ENCODE assay signal across 1 cellular context in genomic region chr16:78729687-78730086, GRCh38.
A peak's percentile ranks its signal among the peaks of the same experiment; 100 is the strongest.
TF ChIP-seq lines count a peak whose summit lies in the region.

No MANE protein-coding gene starts in this region.

TF ChIP-seq in HepG2, 621 proteins besides CTCF, POLR2A, EP300 and RAD21 (continued from another document and continues in another):
- TF ChIP-seq ZNF770 (CRISPR knock-in tag; IDR thresholded peaks at IDR 0.05): no peak
- no peak for TF ChIP-seq ZNF776 (CRISPR knock-in tag; IDR thresholded peaks at IDR 0.05)
- TF ChIP-seq ZKSCAN5 (CRISPR knock-in tag; IDR thresholded peaks at IDR 0.05): no peak
- no peak for TF ChIP-seq TMF1 (CRISPR knock-in tag; IDR thresholded peaks at IDR 0.05; ENCODE audit: low read depth)
- no peak for TF ChIP-seq FOXP1 (IDR thresholded peaks at IDR 0.05)
- TF ChIP-seq FOXP1 (CRISPR knock-in tag; IDR thresholded peaks at IDR 0.05): peak; percentile 82
- 0 out of 2 replicates have a peak, but pooled peaks have one; percentile 45 for TF ChIP-seq ZNF232 (CRISPR knock-in tag; IDR thresholded peaks at IDR 0.05; ENCODE audit: borderline replicate concordance)
- peak; percentile 14 for TF ChIP-seq CCAR2 (optimal IDR thresholded peaks at IDR 0.05; ENCODE audit: low read depth, low read length)
- no peak for TF ChIP-seq RBFOX2 (IDR thresholded peaks at IDR 0.05; ENCODE audit: low read depth, low read length)
- TF ChIP-seq AHDC1 (CRISPR knock-in tag; IDR thresholded peaks at IDR 0.05; ENCODE audit: borderline replicate concordance): peak; percentile 54; the same call in 1 of the 2 replicates
- TF ChIP-seq UBTF (CRISPR knock-in tag; IDR thresholded peaks at IDR 0.05): no peak
- peak; percentile 89 for TF ChIP-seq BCL6 (CRISPR knock-in tag; IDR thresholded peaks at IDR 0.05)
- TF ChIP-seq ZNF407 (CRISPR knock-in tag; IDR thresholded peaks at IDR 0.05; ENCODE audit: not compliant biosample characterization): no peak
- peak; percentile 49; the same call in 1 of the 2 replicates for TF ChIP-seq ZBTB43 (CRISPR knock-in tag; conservative IDR thresholded peaks at IDR 0.05)
- no peak for TF ChIP-seq ZNF138 (CRISPR knock-in tag; IDR thresholded peaks at IDR 0.05; ENCODE audit: low read depth)
- TF ChIP-seq HOXA5 (CRISPR knock-in tag; IDR thresholded peaks at IDR 0.05): peak; percentile 71; the same call in 1 of the 2 replicates
- peak; percentile 40; the same call in 1 of the 2 replicates for TF ChIP-seq ZBTB21 (CRISPR knock-in tag; IDR thresholded peaks at IDR 0.05)
- TF ChIP-seq SKI (IDR thresholded peaks at IDR 0.05; ENCODE audit: partially characterized antibody): peak; percentile 28
- TF ChIP-seq ZNF484 (CRISPR knock-in tag; IDR thresholded peaks at IDR 0.05; ENCODE audit: borderline replicate concordance, low read depth): no peak
- peak; percentile 98 for TF ChIP-seq CEBPB (IDR thresholded peaks at IDR 0.05; ENCODE audit: borderline replicate concordance, low read depth, low read length)
- peak; percentile 64 for TF ChIP-seq MIXL1 (CRISPR knock-in tag; IDR thresholded peaks at IDR 0.05)
- TF ChIP-seq ZIK1 (CRISPR knock-in tag; IDR thresholded peaks at IDR 0.05; ENCODE audit: borderline replicate concordance, low read depth): no peak
- peak; percentile 63; the same call in 1 of the 2 replicates for TF ChIP-seq THRA (CRISPR knock-in tag; IDR thresholded peaks at IDR 0.05; ENCODE audit: borderline replicate concordance)
- TF ChIP-seq NR0B2 (CRISPR knock-in tag; IDR thresholded peaks at IDR 0.05): no peak
- TF ChIP-seq AKAP8 (CRISPR knock-in tag; IDR thresholded peaks at IDR 0.05): no peak
- peak; percentile 100 for TF ChIP-seq ZFP90 (CRISPR knock-in tag; IDR thresholded peaks at IDR 0.05; ENCODE audit: borderline replicate concordance)
- no peak for TF ChIP-seq NFATC3 (CRISPR knock-in tag; IDR thresholded peaks at IDR 0.05)
- 0 out of 2 replicates have a peak, but pooled peaks have one; percentile 46 for TF ChIP-seq THAP7 (CRISPR knock-in tag; IDR thresholded peaks at IDR 0.05)
- TF ChIP-seq ZSCAN30 (CRISPR knock-in tag; IDR thresholded peaks at IDR 0.05): no peak
- peak; percentile 78; the same call in 1 of the 2 replicates for TF ChIP-seq NFKBIZ (CRISPR knock-in tag; IDR thresholded peaks at IDR 0.05)
- TF ChIP-seq TBL1XR1 (IDR thresholded peaks at IDR 0.05; ENCODE audit: borderline replicate concordance, low read length, partially characterized antibody): no peak
- no peak for TF ChIP-seq LCORL (IDR thresholded peaks at IDR 0.05)
- TF ChIP-seq LCORL (CRISPR knock-in tag; IDR thresholded peaks at IDR 0.05): peak; percentile 80
